In the genomic region with DNA sequence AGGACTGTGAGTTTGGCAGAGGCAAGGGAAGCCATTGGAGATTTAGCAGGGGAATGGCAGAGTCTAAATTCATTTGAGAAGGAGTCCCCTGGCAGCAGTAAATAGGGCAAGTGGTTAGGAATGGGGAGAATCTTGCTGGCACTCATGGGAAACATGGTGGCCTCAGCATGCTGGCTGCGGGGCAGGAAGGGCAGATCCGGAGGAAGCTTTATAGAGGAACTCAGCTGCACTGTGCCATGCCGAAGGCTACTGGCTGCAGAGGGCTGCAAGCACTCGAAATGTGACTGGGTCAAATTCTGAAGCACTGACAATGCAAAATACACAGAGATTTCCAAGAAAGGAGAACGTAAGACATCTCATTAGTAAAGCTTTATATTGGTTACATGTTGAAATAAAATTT, we compare ENCODE assay signal across 25 cellular contexts.
"Had no signal": no experiment of that assay in that cellular context is flagged by ENCODE, and none has a peak within 500 bp of the region (broad histone marks: within the 10 kb centered on the region; RNA-seq: fewer than 3 reads in every experiment).

No MANE protein-coding gene starts in this region.

- H3K4me1 Mint-ChIP-seq: activated B cell treated with CpG ODN at 0.5 μM for 24 hours; activated naive CD4-positive, alpha-beta T cell treated with anti-CD3 and anti-CD28 coated beads, Interleukin-2, amount 10 ng/mL, durations not matched to agents 7 days and 5 days; nephron; stimulated activated memory B cell treated with anti-CD40 and anti-IgM and Interleukin-4, amounts not matched to agents 10 μg/mL and 1 μg/mL and 100 μg/mL, for 72 hours had no signal

- H3K4me1 ChIP-seq: parathyroid adenoma had no signal

- ATAC-seq: activated CD8-positive, alpha-beta memory T cell treated with anti-CD3 and anti-CD28 coated beads, Interleukin-2, amount 10 ng/mL, durations not matched to agents 7 days and 5 days; body of pancreas; gastrocnemius medialis; left ventricle myocardium superior; right cardiac atrium; stimulated activated memory B cell treated with anti-CD40 and anti-IgM and Interleukin-4, amounts not matched to agents 10 μg/mL and 1 μg/mL and 100 μg/mL, for 72 hours had no signal

- H3K9me3 ChIP-seq: body of pancreas, esophagus squamous epithelium, gastrocnemius medialis, stomach, suprapubic skin, tibial nerve had no signal

- H3K27ac Mint-ChIP-seq: activated B cell treated with CpG ODN at 0.5 μM for 24 hours; activated CD4-positive, alpha-beta memory T cell treated with anti-CD3 and anti-CD28 coated beads, Interleukin-2, amount 10 ng/mL, durations not matched to agents 7 days and 5 days; activated CD8-positive, alpha-beta memory T cell treated with anti-CD3 and anti-CD28 coated beads, Interleukin-2, amount 10 ng/mL, durations not matched to agents 7 days and 5 days; activated naive CD4-positive, alpha-beta T cell treated with anti-CD3 and anti-CD28 coated beads, Interleukin-2, amount 10 ng/mL, durations not matched to agents 7 days and 5 days; dendritic cell treated with granulocyte-macrophage colony-stimulating factor and Interleukin-4, amounts not matched to agents 40 ng/mL and 50 ng/mL, for 4 days; nephron; stimulated activated memory B cell treated with anti-CD40 and anti-IgM and Interleukin-4, amounts not matched to agents 10 μg/mL and 1 μg/mL and 100 μg/mL, for 72 hours had no signal

- H3K9ac ChIP-seq: parathyroid adenoma had no signal

- H3K27ac ChIP-seq: body of pancreas, esophagus squamous epithelium, gastrocnemius medialis, parathyroid adenoma, stomach, suprapubic skin, tibial nerve had no signal

- H2AFZ ChIP-seq: parathyroid adenoma had no signal

- H3K27me3 ChIP-seq: body of pancreas, esophagus squamous epithelium, gastrocnemius medialis, stomach, suprapubic skin, tibial nerve had no signal

- H3K27me3 Mint-ChIP-seq: activated B cell treated with CpG ODN at 0.5 μM for 24 hours; activated CD4-positive, alpha-beta memory T cell treated with anti-CD3 and anti-CD28 coated beads, Interleukin-2, amount 10 ng/mL, durations not matched to agents 7 days and 5 days; activated CD8-positive, alpha-beta memory T cell treated with anti-CD3 and anti-CD28 coated beads, Interleukin-2, amount 10 ng/mL, durations not matched to agents 7 days and 5 days; activated naive CD4-positive, alpha-beta T cell treated with anti-CD3 and anti-CD28 coated beads, Interleukin-2, amount 10 ng/mL, durations not matched to agents 7 days and 5 days; dendritic cell treated with granulocyte-macrophage colony-stimulating factor and Interleukin-4, amounts not matched to agents 40 ng/mL and 50 ng/mL, for 4 days; stimulated activated memory B cell treated with anti-CD40 and anti-IgM and Interleukin-4, amounts not matched to agents 10 μg/mL and 1 μg/mL and 100 μg/mL, for 72 hours had no signal

- DNase-seq: activated B cell treated with CpG ODN at 0.5 μM for 24 hours; activated CD4-positive, alpha-beta memory T cell treated with anti-CD3 and anti-CD28 coated beads, Interleukin-2, amount 10 ng/mL, durations not matched to agents 7 days and 5 days; activated CD4-positive, alpha-beta T cell treated with anti-CD3 and anti-CD28 coated beads for 4 hours; activated CD8-positive, alpha-beta memory T cell treated with anti-CD3 and anti-CD28 coated beads, Interleukin-2, amount 10 ng/mL, durations not matched to agents 7 days and 5 days; activated naive CD4-positive, alpha-beta T cell treated with anti-CD3 and anti-CD28 coated beads, Interleukin-2, amount 10 ng/mL, durations not matched to agents 7 days and 5 days; activated T-cell treated with anti-CD3 and anti-CD28 coated beads, Interleukin-2, amount 50 U/mL, for 1 hour; anterior cingulate cortex; body of pancreas; effector memory CD4-positive, alpha-beta T cell; esophagus squamous epithelium; gastrocnemius medialis; hypothalamus; left ventricle myocardium superior; mesenchymal stem cell; nucleus accumbens; right cardiac atrium; stimulated activated CD4-positive, alpha-beta T cell treated with anti-CD3 and anti-CD28 coated beads, Interleukin-2, amount 100 ng/mL, for 24 hours; stomach; T1000 had no signal

- H3K79me2 ChIP-seq: parathyroid adenoma had no signal

- H3K4me3 ChIP-seq: body of pancreas, esophagus squamous epithelium, gastrocnemius medialis, stomach, suprapubic skin, tibial nerve had no signal

- H3K9me3 Mint-ChIP-seq: activated B cell treated with CpG ODN at 0.5 μM for 24 hours; activated CD4-positive, alpha-beta memory T cell treated with anti-CD3 and anti-CD28 coated beads, Interleukin-2, amount 10 ng/mL, durations not matched to agents 7 days and 5 days; activated naive CD4-positive, alpha-beta T cell treated with anti-CD3 and anti-CD28 coated beads, Interleukin-2, amount 10 ng/mL, durations not matched to agents 7 days and 5 days; dendritic cell treated with granulocyte-macrophage colony-stimulating factor and Interleukin-4, amounts not matched to agents 40 ng/mL and 50 ng/mL, for 4 days; nephron; stimulated activated memory B cell treated with anti-CD40 and anti-IgM and Interleukin-4, amounts not matched to agents 10 μg/mL and 1 μg/mL and 100 μg/mL, for 72 hours had no signal

- H3K4me3 Mint-ChIP-seq: activated B cell treated with CpG ODN at 0.5 μM for 24 hours; activated CD4-positive, alpha-beta memory T cell treated with anti-CD3 and anti-CD28 coated beads, Interleukin-2, amount 10 ng/mL, durations not matched to agents 7 days and 5 days; activated CD8-positive, alpha-beta memory T cell treated with anti-CD3 and anti-CD28 coated beads, Interleukin-2, amount 10 ng/mL, durations not matched to agents 7 days and 5 days; activated naive CD4-positive, alpha-beta T cell treated with anti-CD3 and anti-CD28 coated beads, Interleukin-2, amount 10 ng/mL, durations not matched to agents 7 days and 5 days; dendritic cell treated with granulocyte-macrophage colony-stimulating factor and Interleukin-4, amounts not matched to agents 40 ng/mL and 50 ng/mL, for 4 days; nephron; stimulated activated memory B cell treated with anti-CD40 and anti-IgM and Interleukin-4, amounts not matched to agents 10 μg/mL and 1 μg/mL and 100 μg/mL, for 72 hours had no signal
